15 cellular contexts compared by ENCODE assay signal in the genomic region with DNA sequence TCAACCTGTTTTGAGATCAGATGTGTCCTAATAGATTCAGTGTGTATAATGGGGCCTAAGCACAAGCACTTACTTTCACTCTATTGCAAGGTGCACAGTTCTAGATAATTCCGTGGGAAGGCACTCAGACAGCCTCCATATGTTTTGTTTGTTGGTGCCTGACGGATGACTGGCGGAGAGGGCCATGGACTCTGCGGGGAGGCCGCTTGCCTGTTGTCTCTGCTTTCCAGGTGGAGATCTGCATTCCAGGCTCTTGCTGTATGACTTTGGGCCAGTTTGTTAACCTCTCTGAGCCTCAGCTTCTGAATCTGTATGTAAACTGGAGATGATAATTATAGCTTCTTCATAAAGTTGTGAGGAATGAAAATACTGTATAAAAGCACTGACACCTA. TPM values are rescaled to one million over a fixed set of nuclear protein-coding genes. Genes with fewer than 3 reads are reported as not detected.
DNase-seq lines count a peak whose midpoint lies in the region; ATAC-seq and TF ChIP-seq lines count a peak whose summit lies in the region.
"Had no signal": no experiment of that assay in that cellular context is flagged by ENCODE, and none has a peak within 500 bp of the region (broad histone marks: within the 10 kb centered on the region; RNA-seq: fewer than 3 reads in every experiment).

No MANE protein-coding gene starts in this region.

- peaks cover 25% of the 10 kb centered on the region for H3K9me3 Mint-ChIP-seq in GM23338
- H3K9me3 Mint-ChIP-seq in mesothelial cell of epicardium: peaks cover 13% of the 10 kb centered on the region

- no peak overlapping the region for H3K27ac ChIP-seq in BLaER1 treated with 17β-estradiol and CSF1 and Interleukin-3, amounts not matched to agents 10 nM and 100 nM
- H3K27ac ChIP-seq in GM23338 (ENCODE audit: low read depth): no peak overlapping the region
- no peak overlapping the region for H3K27ac ChIP-seq in testis
- H3K27ac ChIP-seq: SJCRH30, WERI-Rb-1 had no signal

- H3K9me2 ChIP-seq in GM23338 (ENCODE audit: insufficient read depth): 0 out of 2 replicates have a peak, but pooled peaks cover 4% of the 10 kb centered on the region

- H3K4me1 Mint-ChIP-seq in GM23338 (peaks cover 3% of the 10 kb centered on the region; the same call in 1 of the 3 replicates), mesothelial cell of epicardium (peaks cover 1% of the 10 kb centered on the region)

- no peaks in the 10 kb centered on the region for H3F3A ChIP-seq in GM23338 (replicated peaks; ENCODE audit: low read depth)

- H3K9me3 ChIP-seq in BLaER1 treated with 17β-estradiol and CSF1 and Interleukin-3, amounts not matched to agents 10 nM and 100 nM (replicated peaks in 1 of 11): peaks cover 12 to 37% (median 33%) of the 10 kb centered on the region in 11 experiments
- H3K9me3 ChIP-seq in adipocyte (ENCODE audit: control insufficient read depth, low read length) (no peaks in the 10 kb centered on the region), testis (no peaks in the 10 kb centered on the region)
- H3K9me3 ChIP-seq: sigmoid colon, SJCRH30 had no signal

- ATAC-seq in GM23338 (no peak), HG03108 (IDR thresholded peaks at IDR 0.05; ENCODE audit: unreplicated experiment) (no peak)

- H3K79me2 ChIP-seq in GM23338 (replicated peaks; ENCODE audit: insufficient read depth): no peaks in the 10 kb centered on the region

- WGBS in testis, 2 donors: 70 to 79% methylated on average over 5 of the region's 5 CpGs

- TF ChIP-seq CTCF in GM23338 (conservative IDR thresholded peaks at IDR 0.05; ENCODE audit: low read depth in 2 of 2): no peak
- TF ChIP-seq CTCF in mesothelial cell of epicardium (IDR thresholded peaks at IDR 0.05; ENCODE audit: unreplicated experiment): no peak
- TF ChIP-seq CTCF in testis (IDR thresholded peaks at IDR 0.05): no peak

- H3K4me2 ChIP-seq in BLaER1 treated with 17β-estradiol and CSF1 and Interleukin-3, amounts not matched to agents 10 nM and 100 nM: peak overlapping the region in 9 of 11 experiments; percentile 86 to 99 (median 94); a peak in 19 of 22 replicates
- peak overlapping the region; percentile 97 for H3K4me2 ChIP-seq in GM23338

- peak overlapping the region in 6 of 11 experiments; percentile 37 to 98 (median 88); a peak in 9 of 22 replicates for H3K9ac ChIP-seq in BLaER1 treated with 17β-estradiol and CSF1 and Interleukin-3, amounts not matched to agents 10 nM and 100 nM
- H3K9ac ChIP-seq in adipocyte (ENCODE audit: low read length): no peak overlapping the region

- H3K36me3 Mint-ChIP-seq in GM23338 (ENCODE audit: low read depth): peaks cover 13% of the 10 kb centered on the region
- peaks cover 3% of the 10 kb centered on the region for H3K36me3 Mint-ChIP-seq in mesothelial cell of epicardium

- H3K27ac Mint-ChIP-seq in GM23338: no peak overlapping the region
- no peak overlapping the region for H3K27ac Mint-ChIP-seq in mesothelial cell of epicardium

- no peak for TF ChIP-seq POLR2A in testis (IDR thresholded peaks at IDR 0.05)

- intact Hi-C loops in testis (cut with DNase I; ENCODE audit: low total_unique reads): no loop called here

- in situ Hi-C loops in ACHN (cut with HindIII; ENCODE audit: low pct_ligation_motif_present, low pct_unique_long_range_greater_than_20kb, low sequenced_read_pairs): no loop called here

- H3K4me3 ChIP-seq in BLaER1 treated with 17β-estradiol and CSF1 and Interleukin-3, amounts not matched to agents 10 nM and 100 nM: peak overlapping the region in 8 of 10 experiments; percentile 80 to 100 (median 96); a peak in 14 of 20 replicates
- H3K4me3 ChIP-seq in GM23338 (peak overlapping the region; percentile 95; the same call in 1 of the 2 replicates), adipocyte (ENCODE audit: low read length) (peak overlapping the region; percentile 14), testis (no peak overlapping the region)
- H3K4me3 ChIP-seq: SJCRH30 had no signal

- H3K27me3 Mint-ChIP-seq in GM23338 (ENCODE audit: insufficient read depth, low read depth, poor library complexity) (peaks cover 16% of the 10 kb centered on the region), mesothelial cell of epicardium (ENCODE audit: low read depth) (no peaks in the 10 kb centered on the region)

- no peaks in the 10 kb centered on the region for H3K27me3 ChIP-seq in BLaER1 treated with 17β-estradiol and CSF1 and Interleukin-3, amounts not matched to agents 10 nM and 100 nM
- H3K27me3 ChIP-seq in GM23338 (ENCODE audit: insufficient read depth) (no peaks in the 10 kb centered on the region), adipocyte (replicated peaks; ENCODE audit: control insufficient read depth, insufficient read depth, low read length) (no peaks in the 10 kb centered on the region), testis (no peaks in the 10 kb centered on the region)
- H3K27me3 ChIP-seq: sigmoid colon, SJCRH30 had no signal

- H2AFZ ChIP-seq in GM23338: peak overlapping the region; percentile 43; the same call in 1 of the 2 replicates

- H3K36me3 ChIP-seq in BLaER1 treated with 17β-estradiol and CSF1 and Interleukin-3, amounts not matched to agents 10 nM and 100 nM: peaks cover 7 to 47% (median 40%) of the 10 kb centered on the region in 11 experiments; a peak in 21 of 22 replicates
- H3K36me3 ChIP-seq in GM23338 (ENCODE audit: insufficient read depth) (peaks cover 5% of the 10 kb centered on the region; the same call in 1 of the 2 replicates), adipocyte (ENCODE audit: control insufficient read depth, insufficient read depth, low read length, severe bottlenecking) (no peaks in the 10 kb centered on the region), testis (ENCODE audit: low read depth, missing control alignments) (no peaks in the 10 kb centered on the region)
- H3K36me3 ChIP-seq: sigmoid colon, SJCRH30, WERI-Rb-1 had no signal

- H3K4me1 ChIP-seq in BLaER1 treated with 17β-estradiol and CSF1 and Interleukin-3, amounts not matched to agents 10 nM and 100 nM: peaks cover 14 to 78% (median 47%) of the 10 kb centered on the region in 10 experiments
- H3K4me1 ChIP-seq in GM23338 (ENCODE audit: insufficient read depth) (no peaks in the 10 kb centered on the region), adipocyte (ENCODE audit: control insufficient read depth, insufficient read depth, low read length) (peaks cover 9% of the 10 kb centered on the region), testis (no peaks in the 10 kb centered on the region)
- H3K4me1 ChIP-seq: SJCRH30 had no signal

- DNase-seq in GM23338 (ENCODE audit: low spot score) (no peak), adipocyte (ENCODE audit: low read depth) (no peak), mesothelial cell of epicardium (ENCODE audit: low spot score in 2 of 2, unreplicated experiment in 2 of 2) (no peak), ACHN (no peak), testis (no peak)
- DNase-seq in stimulated activated CD4-positive, alpha-beta T cell treated with anti-CD3 and anti-CD28 coated beads, Interleukin-4, amount 100 ng/mL, for 24 hours: no peak
- DNase-seq: activated effector memory CD4-positive, alpha-beta T cell treated with anti-CD3 and anti-CD28 coated beads, Interleukin-2, amount 50 U/mL, for 16 hours; KG1; NCI-H187; sigmoid colon; SJCRH30; WERI-Rb-1 had no signal

- no peaks in the 10 kb centered on the region for H4K20me1 ChIP-seq in BLaER1 treated with 17β-estradiol and CSF1 and Interleukin-3, amounts not matched to agents 10 nM and 100 nM
- no peaks in the 10 kb centered on the region for H4K20me1 ChIP-seq in GM23338 (replicated peaks; ENCODE audit: insufficient read depth)

- no peak overlapping the region for H3K4me3 Mint-ChIP-seq in GM23338
- peak overlapping the region; percentile 35 for H3K4me3 Mint-ChIP-seq in mesothelial cell of epicardium

TF ChIP-seq in GM23338, 12 proteins besides CTCF, POLR2A, EP300 and RAD21:
- no peak for TF ChIP-seq POLR2AphosphoS5 (IDR thresholded peaks at IDR 0.05; ENCODE audit: low read depth)

RNA-seq across cellular contexts. Expression of a gene that starts 1.5 kb away (rescaled TPM):
- total RNA-seq in GM23338 (2014; rRNA removed; shearing (Covaris generic)): 0.85 and 1.4 TPM in 2 replicates
- 0.37 and 0.68 TPM in 2 replicates for polyA plus RNA-seq in GM23338 (2016; fragmentation: Nextera tagmentation; extraction: Ambion mirVana)
- total RNA-seq in mesothelial cell of epicardium: 0.69 to 0.97 TPM (median 0.77 TPM) in 3 replicates
- 1 to 10 TPM; 3.7 to 3.8 TPM for total RNA-seq in testis
- 2.1 TPM for polyA plus RNA-seq in testis (ENCODE audit: insufficient read depth, low read depth, low replicate concordance)

RNA-seq across cellular contexts. Expression of a gene that starts 24.6 kb away (rescaled TPM):
- total RNA-seq in GM23338 (2014; rRNA removed; shearing (Covaris generic)): 46.7 and 62.8 TPM in 2 replicates
- polyA plus RNA-seq in GM23338 (2016; fragmentation: Nextera tagmentation; extraction: Ambion mirVana) (16.7 and 18.7 TPM in 2 replicates), testis (ENCODE audit: insufficient read depth, low read depth, low replicate concordance) (39.6 TPM)
- total RNA-seq in mesothelial cell of epicardium (71.2 to 73.7 TPM (median 72.9 TPM) in 3 replicates), testis (10 to 100 TPM; 61.2 to 73.0 TPM)

RNA-seq across cellular contexts. Expression of a gene that starts 50.7 kb away (rescaled TPM):
- 104 and 130 TPM in 2 replicates for total RNA-seq in GM23338 (2014; rRNA removed; shearing (Covaris generic))
- polyA plus RNA-seq in GM23338 (2016; fragmentation: Nextera tagmentation; extraction: Ambion mirVana) (148 and 165 TPM in 2 replicates), testis (ENCODE audit: insufficient read depth, low read depth, low replicate concordance) (250 TPM)
- total RNA-seq in mesothelial cell of epicardium (120 to 126 TPM (median 121 TPM) in 3 replicates), testis (100 to 1,000 TPM; 145 to 157 TPM)

RNA-seq across cellular contexts. Expression of a gene that starts 58.2 kb away (rescaled TPM):
- not detected in 2 replicates for total RNA-seq in GM23338 (2014; rRNA removed; shearing (Covaris generic))
- polyA plus RNA-seq in GM23338 (2016; fragmentation: Nextera tagmentation; extraction: Ambion mirVana) (0.94 TPM in 1 of 2 replicates, not detected in the other), testis (ENCODE audit: insufficient read depth, low read depth, low replicate concordance) (118 TPM)
- total RNA-seq in mesothelial cell of epicardium (not detected in 3 replicates), testis (10 to 100 TPM; 14.3 to 25.8 TPM)
- total RNA-seq: myocyte, sigmoid colon, SJCRH30 had no signal
- polyA plus RNA-seq: sigmoid colon had no signal

Comparison
In these comparisons a context has a peak if more than half of its experiments do, and no peak if none do; other contexts are left out.
1. H3K4me3 ChIP-seq: peak in BLaER1 treated with 17β-estradiol and CSF1 and Interleukin-3, amounts not matched to agents 10 nM and 100 nM (8 of 10), GM23338 (single experiment) and adipocyte (single experiment); none in testis (0 of 2).